ENCODE assay signal across 9 cellular contexts in genomic region chr1:43073490-43074230, GRCh38.
DNase-seq lines count a peak whose midpoint lies in the region; ATAC-seq and TF ChIP-seq lines count a peak whose summit lies in the region.
"Had no signal": no experiment of that assay in that cellular context is flagged by ENCODE, and none has a peak within 500 bp of the region (broad histone marks: within the 10 kb centered on the region; RNA-seq: fewer than 3 reads in every experiment).

No MANE protein-coding gene starts in this region.

- no peaks in the 10 kb centered on the region for H3K27me3 Mint-ChIP-seq in activated T-cell treated with anti-CD3 and anti-CD28 coated beads, Interleukin-2, amount 50 U/mL, for 72 hours (ENCODE audit: low read depth)
- H3K27me3 Mint-ChIP-seq in neural crest cell (ENCODE audit: low read depth): no peaks in the 10 kb centered on the region
- no peaks in the 10 kb centered on the region for H3K27me3 Mint-ChIP-seq in stimulated activated naive CD8-positive, alpha-beta T cell treated with anti-CD3 and anti-CD28 coated beads, Interleukin-15, Interleukin-2, amounts not matched to agents 100 ng/mL and 50 ng/mL, for 24 hours

- peak overlapping the region; percentile 1 for H3K27ac Mint-ChIP-seq in activated T-cell treated with anti-CD3 and anti-CD28 coated beads, Interleukin-2, amount 50 U/mL, for 72 hours
- peak overlapping the region; percentile 85 for H3K27ac Mint-ChIP-seq in neural crest cell (ENCODE audit: unreplicated experiment)
- peak overlapping the region; percentile 19 for H3K27ac Mint-ChIP-seq in stimulated activated naive CD8-positive, alpha-beta T cell treated with anti-CD3 and anti-CD28 coated beads, Interleukin-15, Interleukin-2, amounts not matched to agents 100 ng/mL and 50 ng/mL, for 24 hours
- H3K27ac Mint-ChIP-seq: dendritic cell treated with granulocyte-macrophage colony-stimulating factor and Interleukin-4, amounts not matched to agents 40 ng/mL and 50 ng/mL, for 4 days had no signal

- H3K4me3 Mint-ChIP-seq in activated T-cell treated with anti-CD3 and anti-CD28 coated beads, Interleukin-2, amount 50 U/mL, for 72 hours: no peak overlapping the region
- H3K4me3 Mint-ChIP-seq in neural crest cell: peak overlapping the region; percentile 13
- H3K4me3 Mint-ChIP-seq in stimulated activated naive CD8-positive, alpha-beta T cell treated with anti-CD3 and anti-CD28 coated beads, Interleukin-15, Interleukin-2, amounts not matched to agents 100 ng/mL and 50 ng/mL, for 24 hours: no peak overlapping the region
- H3K4me3 Mint-ChIP-seq: dendritic cell treated with granulocyte-macrophage colony-stimulating factor and Interleukin-4, amounts not matched to agents 40 ng/mL and 50 ng/mL, for 4 days had no signal

- TF ChIP-seq CTCF in fibroblast of pulmonary artery (IDR thresholded peaks at IDR 0.05; ENCODE audit: low read length, missing control alignments) (peak; percentile 80), neural crest cell (conservative IDR thresholded peaks at IDR 0.05) (peak; percentile 96)

- H3K36me3 Mint-ChIP-seq in activated T-cell treated with anti-CD3 and anti-CD28 coated beads, Interleukin-2, amount 50 U/mL, for 72 hours (ENCODE audit: insufficient read depth in 2 of 2): no peaks in the 10 kb centered on the region
- no peaks in the 10 kb centered on the region for H3K36me3 Mint-ChIP-seq in neural crest cell (ENCODE audit: low read depth)
- H3K36me3 Mint-ChIP-seq in stimulated activated naive CD8-positive, alpha-beta T cell treated with anti-CD3 and anti-CD28 coated beads, Interleukin-15, Interleukin-2, amounts not matched to agents 100 ng/mL and 50 ng/mL, for 24 hours (ENCODE audit: low read depth): no peaks in the 10 kb centered on the region

- no peak overlapping the region for H3K4me3 ChIP-seq in fibroblast of pulmonary artery (replicated peaks; ENCODE audit: low read depth, low read length)

- DNase-seq in DMS53 treated with DMSO at 0.1 percent for 48 hours (lab: John Stamatoyannopoulos, UW; ENCODE audit: unreplicated experiment): peak; percentile 78
- DNase-seq in LHCN-M2 (ENCODE audit: low read depth): peak; percentile 64
- DNase-seq in RPMI7951 (ENCODE audit: low read depth): peak; percentile 70
- peak; percentile 71 to 80 for DNase-seq in activated T-cell treated with anti-CD3 and anti-CD28 coated beads, Interleukin-2, amount 50 U/mL, for 72 hours
- peak; percentile 83 for DNase-seq in fibroblast of pulmonary artery (ENCODE audit: low read depth)
- DNase-seq in neural crest cell (ENCODE audit: low read depth, low spot score): peak; percentile 68

- peaks cover 5% of the 10 kb centered on the region for H3K4me1 Mint-ChIP-seq in activated T-cell treated with anti-CD3 and anti-CD28 coated beads, Interleukin-2, amount 50 U/mL, for 72 hours (ENCODE audit: low read depth)
- peaks cover 43% of the 10 kb centered on the region for H3K4me1 Mint-ChIP-seq in neural crest cell
- peaks cover 5% of the 10 kb centered on the region for H3K4me1 Mint-ChIP-seq in stimulated activated naive CD8-positive, alpha-beta T cell treated with anti-CD3 and anti-CD28 coated beads, Interleukin-15, Interleukin-2, amounts not matched to agents 100 ng/mL and 50 ng/mL, for 24 hours (ENCODE audit: low read depth)

- peak; percentile 84 to 88 for ATAC-seq in activated T-cell treated with anti-CD3 and anti-CD28 coated beads, Interleukin-2, amount 50 U/mL, for 72 hours (replicated peaks in 1 of 2)
- ATAC-seq in HG02571 (IDR thresholded peaks at IDR 0.05; ENCODE audit: unreplicated experiment): no peak

- no peaks in the 10 kb centered on the region for H3K9me3 Mint-ChIP-seq in activated T-cell treated with anti-CD3 and anti-CD28 coated beads, Interleukin-2, amount 50 U/mL, for 72 hours
- no peaks in the 10 kb centered on the region for H3K9me3 Mint-ChIP-seq in neural crest cell
- no peaks in the 10 kb centered on the region for H3K9me3 Mint-ChIP-seq in stimulated activated naive CD8-positive, alpha-beta T cell treated with anti-CD3 and anti-CD28 coated beads, Interleukin-15, Interleukin-2, amounts not matched to agents 100 ng/mL and 50 ng/mL, for 24 hours
- H3K9me3 Mint-ChIP-seq: dendritic cell treated with granulocyte-macrophage colony-stimulating factor and Interleukin-4, amounts not matched to agents 40 ng/mL and 50 ng/mL, for 4 days had no signal

Comparison
In these comparisons a context has a peak if more than half of its experiments do, and no peak if none do; other contexts are left out.
1. H3K27ac Mint-ChIP-seq: peak in every context shown above with its lines; median percentile 85 in neural crest cell; 19 in stimulated activated naive CD8-positive, alpha-beta T cell treated with anti-CD3 and anti-CD28 coated beads, Interleukin-15, Interleukin-2, amounts not matched to agents 100 ng/mL and 50 ng/mL, for 24 hours; 1 in activated T-cell treated with anti-CD3 and anti-CD28 coated beads, Interleukin-2, amount 50 U/mL, for 72 hours.